34 cellular contexts compared by ENCODE assay signal in the genomic region with DNA sequence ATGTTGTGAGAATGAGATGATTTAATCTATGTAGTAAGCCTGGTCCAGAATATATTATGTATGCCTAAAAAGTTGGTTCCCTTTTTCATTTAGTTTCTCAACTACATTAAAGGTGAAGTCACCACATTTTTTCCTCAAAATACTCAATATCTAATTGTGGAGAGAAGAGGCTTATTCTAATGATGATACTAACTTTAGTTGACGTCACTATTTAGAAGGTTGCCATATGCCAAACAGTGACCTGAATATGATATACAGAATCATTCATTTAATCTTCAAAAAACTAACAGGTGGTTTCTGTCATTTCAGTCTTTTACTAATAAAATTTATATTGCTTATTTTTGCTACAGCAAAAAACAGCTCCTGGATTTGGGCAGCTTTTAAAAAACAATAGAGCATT.
"Had no signal": no experiment of that assay in that cellular context is flagged by ENCODE, and none has a peak within 500 bp of the region (broad histone marks: within the 10 kb centered on the region; RNA-seq: fewer than 3 reads in every experiment).

No MANE protein-coding gene starts in this region.

- H3K4me3 ChIP-seq: adrenal gland, ascending aorta, body of pancreas, breast epithelium, cardiac muscle cell had no signal

- H3K27me3 ChIP-seq: adrenal gland, ascending aorta, body of pancreas, brain microvascular endothelial cell, breast epithelium, cardiac muscle cell had no signal

- H3K36me3 ChIP-seq: adrenal gland, ascending aorta, brain microvascular endothelial cell, breast epithelium, cardiac muscle cell had no signal

- H3K9me3 ChIP-seq: adrenal gland, ascending aorta, body of pancreas, breast epithelium had no signal

- DNase-seq: activated effector memory CD4-positive, alpha-beta T cell treated with anti-CD3 and anti-CD28 coated beads, Interleukin-2, amount 50 U/mL, for 16 hours; activated effector memory CD4-positive, alpha-beta T cell treated with Interleukin-2 at 50 U/mL for 16 hours; activated gamma-delta T cell; activated gamma-delta T cell treated with Interleukin-2 at 50 U/mL for 16 hours; activated naive CD4-positive, alpha-beta T cell; activated naive CD4-positive, alpha-beta T cell treated with anti-CD3 and anti-CD28 coated beads for 36 hours; activated naive CD4-positive, alpha-beta T cell treated with anti-CD3 and anti-CD28 coated beads, Interleukin-2, amount 10 ng/mL, durations not matched to agents 7 days and 5 days; activated naive CD4-positive, alpha-beta T cell treated with anti-CD3 and anti-CD28 coated beads, Interleukin-2, amount 50 U/mL, for 16 hours; activated naive CD4-positive, alpha-beta T cell treated with Interleukin-2 at 50 U/mL for 16 hours; activated naive CD8-positive, alpha-beta T cell treated with anti-CD3 and anti-CD28 coated beads for 36 hours; activated naive CD8-positive, alpha-beta T cell treated with anti-CD3 and anti-CD28 coated beads, Interleukin-2, amount 10 ng/mL, durations not matched to agents 7 days and 5 days; activated naive CD8-positive, alpha-beta T cell treated with anti-CD3 and anti-CD28 coated beads, Interleukin-2, amount 50 U/mL, for 24 hours; activated T-cell treated with anti-CD3 and anti-CD28 coated beads, Interleukin-2, amount 50 U/mL, for 1 hour; activated T-cell treated with anti-CD3 and anti-CD28 coated beads, Interleukin-2, amount 50 U/mL, for 24 hours; activated T-cell treated with anti-CD3 and anti-CD28 coated beads, Interleukin-2, amount 50 U/mL, for 4 hours; activated T-cell treated with anti-CD3 and anti-CD28 coated beads, Interleukin-2, amount 50 U/mL, for 48 hours; activated T-cell treated with anti-CD3 and anti-CD28 coated beads, Interleukin-2, amount 50 U/mL, for 72 hours; adrenal gland; amniotic stem cell; amygdala; anterior cingulate cortex; aorta; body of pancreas; brain microvascular endothelial cell; caudate nucleus; central memory CD4-positive, alpha-beta T cell; cerebellar nuclear complex had no signal

- H3K4me1 ChIP-seq: adrenal gland, ascending aorta, body of pancreas, breast epithelium had no signal

- ATAC-seq: activated naive CD4-positive, alpha-beta T cell treated with anti-CD3 and anti-CD28 coated beads, Interleukin-2, amount 50 U/mL, for 72 hours; activated naive CD8-positive, alpha-beta T cell treated with anti-CD3 and anti-CD28 coated beads, Interleukin-2, amount 50 U/mL, for 24 hours; activated T-cell treated with anti-CD3 and anti-CD28 coated beads, Interleukin-2, amount 50 U/mL, for 4 hours; activated T-cell treated with anti-CD3 and anti-CD28 coated beads, Interleukin-2, amount 50 U/mL, for 72 hours; activated T-helper 17 cell treated with anti-CD3 and anti-CD28 coated beads, Interleukin-2, amount 50 U/mL, for 72 hours; body of pancreas had no signal

- FAIRE-seq: astrocyte, bronchial epithelial cell had no signal

- H3K27ac ChIP-seq: adrenal gland, ascending aorta, body of pancreas, brain microvascular endothelial cell, breast epithelium, cardiac muscle cell had no signal
